ENCODE assay signal across 21 cellular contexts in the genomic region with DNA sequence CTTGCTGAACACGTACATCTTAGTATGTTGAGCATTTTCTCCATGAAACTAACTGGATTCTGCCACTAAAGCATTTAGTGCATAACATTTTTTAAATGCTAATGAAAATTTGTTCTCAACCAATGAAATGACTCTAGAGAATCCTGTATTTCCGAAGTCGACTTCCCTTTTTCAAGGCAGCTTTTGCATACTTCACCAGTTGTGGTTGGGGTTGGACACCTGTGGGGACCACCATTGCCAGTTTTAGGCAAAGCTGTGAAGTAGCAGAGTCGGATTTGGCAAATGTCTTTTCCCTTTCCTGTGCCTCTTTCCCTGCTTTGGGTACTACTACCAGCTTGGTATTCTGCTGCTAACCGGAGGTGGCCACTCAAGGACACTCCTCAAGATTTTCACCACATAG.
DNase-seq lines count a peak whose midpoint lies in the region; ATAC-seq and TF ChIP-seq lines count a peak whose summit lies in the region.
"Had no signal": no experiment of that assay in that cellular context is flagged by ENCODE, and none has a peak within 500 bp of the region (broad histone marks: within the 10 kb centered on the region; RNA-seq: fewer than 3 reads in every experiment).

No MANE protein-coding gene starts in this region.

- H3K9ac ChIP-seq in IMR-90 (ENCODE audit: low read depth, low read length): no peak overlapping the region
- no peak overlapping the region for H3K9ac ChIP-seq in SU-DHL-6 (ENCODE audit: low read length)
- H3K9ac ChIP-seq: SK-N-SH had no signal

- no peaks in the 10 kb centered on the region; the same call in 1 of the 2 replicates for H3K9me1 ChIP-seq in IMR-90 (ENCODE audit: insufficient read depth, low read length)

- no peaks in the 10 kb centered on the region for H3F3A ChIP-seq in SU-DHL-6 (ENCODE audit: insufficient read depth)

- no peaks in the 10 kb centered on the region for H3K79me2 ChIP-seq in SU-DHL-6 (ENCODE audit: insufficient read depth, low read length)

- peaks cover 0 to under 1% of the 10 kb centered on the region in 2 donors for H3K27me3 Mint-ChIP-seq in stimulated activated naive B cell treated with anti-CD40 and anti-IgM and Interleukin-4, amounts not matched to agents 10 μg/mL and 1 μg/mL and 100 μg/mL, for 72 hours

- no peaks in the 10 kb centered on the region for H4K20me1 ChIP-seq in IMR-90 (ENCODE audit: insufficient read depth, low read length)
- no peaks in the 10 kb centered on the region for H4K20me1 ChIP-seq in SU-DHL-6 (ENCODE audit: low read depth, low read length)

- H3K4me1 ChIP-seq in IMR-90 (ENCODE audit: control insufficient read depth, insufficient read depth, low read length): no peaks in the 10 kb centered on the region; the same call in 1 of the 2 replicates

- BruUV-seq in IMR-90 (replicated peaks; lab: Mats Ljungman, UMichigan): no TSS peak

- WGBS in IMR-90 (ENCODE audit: extremely low coverage in 2 of 2, insufficient read length in 1 of 2), 2 experiments: no CpG with 5 or more reads among the region's 5 CpGs

- CTCF ChIA-PET in IMR-90 (lab: Yijun Ruan, JAX): interaction anchor here (1.2 kb wide), 1 partner anchor 17 kb away, joined by 3 read pairs; no protein-coding TSS in a partner anchor

- dilution Hi-C loops in IMR-90 (cut with HindIII; ENCODE audit: low sequenced_read_pairs, unreplicated experiment): no loop called here

- ATAC-seq in IMR-90 (ENCODE audit: low read depth) (no peak), HG03196 (IDR thresholded peaks at IDR 0.05; ENCODE audit: unreplicated experiment) (no peak)
- ATAC-seq in stimulated activated naive B cell treated with anti-CD40 and anti-IgM and Interleukin-4, amounts not matched to agents 10 μg/mL and 1 μg/mL and 100 μg/mL, for 72 hours (replicated peaks): peak; percentile 39 to 45
- ATAC-seq: GM23338, HCT116 had no signal

- H2BK120ac ChIP-seq in IMR-90 (ENCODE audit: low read depth, low read length): peak overlapping the region; percentile 78

- H2AFZ ChIP-seq in IMR-90 (replicated peaks; ENCODE audit: low read length, poor library complexity) (no peak overlapping the region), SU-DHL-6 (ENCODE audit: low read depth, low read length, severe bottlenecking) (no peak overlapping the region)
- H2AFZ ChIP-seq: GM23338 had no signal

- no peak overlapping the region for H4K5ac ChIP-seq in IMR-90 (ENCODE audit: low read depth, low read length)

- peak overlapping the region; percentile 49 for H2BK20ac ChIP-seq in IMR-90 (ENCODE audit: low read depth, low read length)

- H3K27ac ChIP-seq in IMR-90 (ENCODE audit: insufficient read depth, low read length) (no peak overlapping the region), SU-DHL-6 (ENCODE audit: low read depth, low read length) (peak overlapping the region; percentile 41; the same call in 1 of the 2 replicates)

- H3K9me3 Mint-ChIP-seq in stimulated activated naive B cell treated with anti-CD40 and anti-IgM and Interleukin-4, amounts not matched to agents 10 μg/mL and 1 μg/mL and 100 μg/mL, for 72 hours: peaks cover 0 to 3% of the 10 kb centered on the region in 2 donors
- H3K9me3 Mint-ChIP-seq: GM23338 had no signal

- H3K9me3 ChIP-seq in IMR-90 (ENCODE audit: control insufficient read depth, insufficient read depth, low read length) (no peaks in the 10 kb centered on the region), SU-DHL-6 (ENCODE audit: insufficient read depth, low read length) (no peaks in the 10 kb centered on the region)
- H3K9me3 ChIP-seq: SK-N-SH had no signal

- H3K79me1 ChIP-seq in IMR-90 (ENCODE audit: low read depth in 1 of 2, low read length in 2 of 2): no peaks in the 10 kb centered on the region

- H2AK9ac ChIP-seq in IMR-90 (replicated peaks; ENCODE audit: low read depth, low read length, poor library complexity): peak overlapping the region; percentile 58

- H3K18ac ChIP-seq in IMR-90 (ENCODE audit: low read depth, low read length): peak overlapping the region; percentile 35; the same call in 1 of the 2 replicates

- peak overlapping the region; percentile 80 for H2AK5ac ChIP-seq in IMR-90 (ENCODE audit: low read depth, low read length)

- DNase-seq in NOMO-1 treated with DMSO at 0.1 percent for 48 hours (lab: John Stamatoyannopoulos, UW; ENCODE audit: unreplicated experiment) (peak; percentile 27), NOMO-1 (lab: John Stamatoyannopoulos, UW; ENCODE audit: unreplicated experiment in 2 of 2) (no peak), IMR-90 (no peak), hippocampal formation (lab: John Stamatoyannopoulos, UW) (no peak), posterior cingulate gyrus (no peak)
- DNase-seq in stimulated activated naive B cell treated with anti-CD40 and anti-IgM and Interleukin-4, amounts not matched to agents 10 μg/mL and 1 μg/mL and 100 μg/mL, for 72 hours: no peak
- DNase-seq: COR-L47, EL, KG1, NCI-H1105, NCI-H1694, NCI-H510A treated with DMSO at 0.1 percent for 48 hours, NCI-H82, SHP77, SK-N-SH, T-helper 1 cell had no signal

- no peak for TF ChIP-seq POLR2A in IMR-90 (IDR thresholded peaks at IDR 0.05; ENCODE audit: low read depth, low read length)

- peak overlapping the region; percentile 64 for H3K4ac ChIP-seq in IMR-90 (ENCODE audit: low read depth, low read length)

- H3K27me3 ChIP-seq in IMR-90 (ENCODE audit: control insufficient read depth, insufficient read depth, low read length) (no peaks in the 10 kb centered on the region), SU-DHL-6 (ENCODE audit: low read length) (no peaks in the 10 kb centered on the region)

- POLR2A ChIA-PET in IMR-90 (lab: Charles Lee; ENCODE audit: unreplicated experiment): no interaction called here

- H3K27ac Mint-ChIP-seq in stimulated activated naive B cell treated with anti-CD40 and anti-IgM and Interleukin-4, amounts not matched to agents 10 μg/mL and 1 μg/mL and 100 μg/mL, for 72 hours: no peak overlapping the region
- H3K27ac Mint-ChIP-seq: CD14-positive monocyte, GM23338 had no signal

- H3K4me2 ChIP-seq in IMR-90 (ENCODE audit: low read depth, low read length) (no peak overlapping the region), SU-DHL-6 (ENCODE audit: low read depth, low read length, poor library complexity, severe bottlenecking) (no peak overlapping the region)
- H3K4me2 ChIP-seq: GM23338 had no signal

- H3K56ac ChIP-seq in IMR-90 (ENCODE audit: extremely low read depth, insufficient read depth, low read length): no peak overlapping the region

- H3K9me2 ChIP-seq in SU-DHL-6 (replicated peaks; ENCODE audit: insufficient read depth, low read length): no peaks in the 10 kb centered on the region
- H3K9me2 ChIP-seq: SK-N-SH had no signal

- peaks cover 15 to 28% of the 10 kb centered on the region in 2 donors for H3K4me1 Mint-ChIP-seq in stimulated activated naive B cell treated with anti-CD40 and anti-IgM and Interleukin-4, amounts not matched to agents 10 μg/mL and 1 μg/mL and 100 μg/mL, for 72 hours

- in situ Hi-C loops in IMR-90 (cut with MboI; ENCODE audit: low sequenced_read_pairs): no loop called here

- intact Hi-C loops in IMR-90 (cut with micrococcal nuclease) (loop anchor here (5.0 to 10.0 kb wide), 2 partner anchors 232 to 1395 kb away; no protein-coding TSS in a partner anchor), posterior cingulate gyrus (cut with DNase I) (loop anchor here (10.0 kb wide), 2 partner anchors 495 to 1395 kb away; no protein-coding TSS in a partner anchor)

- no peaks in the 10 kb centered on the region for H3K36me3 Mint-ChIP-seq in stimulated activated naive B cell treated with anti-CD40 and anti-IgM and Interleukin-4, amounts not matched to agents 10 μg/mL and 1 μg/mL and 100 μg/mL, for 72 hours
- H3K36me3 Mint-ChIP-seq: CD14-positive monocyte had no signal

- TF ChIP-seq CTCF in IMR-90 (conservative IDR thresholded peaks at IDR 0.05; ENCODE audit: low read depth, low read length): no peak
- TF ChIP-seq CTCF in SU-DHL-6 (IDR thresholded peaks at IDR 0.05; ENCODE audit: insufficient read depth, low read length, poor library complexity, severe bottlenecking): no peak

- H2BK15ac ChIP-seq in IMR-90 (ENCODE audit: low read depth, low read length): peak overlapping the region; percentile 95; the same call in 2 of the 3 replicates

- no peak overlapping the region for H2BK5ac ChIP-seq in IMR-90 (ENCODE audit: low read depth, low read length, poor library complexity, severe bottlenecking)

- no peak overlapping the region for H3K23ac ChIP-seq in IMR-90 (ENCODE audit: low read depth, low read length)

- H3K4me3 ChIP-seq in IMR-90 (ENCODE audit: insufficient read depth, low read depth, low read length): no peak overlapping the region
- no peak overlapping the region for H3K4me3 ChIP-seq in SU-DHL-6 (ENCODE audit: insufficient read depth, low read length, poor library complexity, severe bottlenecking)
- H3K4me3 ChIP-seq: GM23338 had no signal

- peak overlapping the region in 1 of 2 experiments; percentile 62; a peak in 1 of 4 replicates for H4K8ac ChIP-seq in IMR-90 (ENCODE audit: low read depth in 2 of 2, low read length in 2 of 2)

- TF ChIP-seq RAD21 in IMR-90 (IDR thresholded peaks at IDR 0.05; ENCODE audit: low read length): no peak

- no peaks in the 10 kb centered on the region for H3K36me3 ChIP-seq in IMR-90 (ENCODE audit: control insufficient read depth, insufficient read depth, low read length)
- H3K36me3 ChIP-seq in SU-DHL-6 (ENCODE audit: low read length): no peaks in the 10 kb centered on the region

- no peak overlapping the region for H3K4me3 Mint-ChIP-seq in stimulated activated naive B cell treated with anti-CD40 and anti-IgM and Interleukin-4, amounts not matched to agents 10 μg/mL and 1 μg/mL and 100 μg/mL, for 72 hours
- H3K4me3 Mint-ChIP-seq: CD14-positive monocyte, GM23338 had no signal

- H3K14ac ChIP-seq in IMR-90 (replicated peaks; ENCODE audit: low read depth, low read length): peak overlapping the region; percentile 73

- no peak overlapping the region; the same call in 1 of the 2 replicates for H4K91ac ChIP-seq in IMR-90 (ENCODE audit: insufficient read depth, low read depth, low read length)

TF ChIP-seq in IMR-90, 13 proteins besides CTCF, POLR2A, EP300 and RAD21 (continues in another document):
- TF ChIP-seq RCOR1 (IDR thresholded peaks at IDR 0.05; ENCODE audit: insufficient replicate concordance, low read length) (no peak), MAZ (IDR thresholded peaks at IDR 0.05; ENCODE audit: borderline replicate concordance, low read depth, low read length) (no peak), CEBPB (IDR thresholded peaks at IDR 0.05; ENCODE audit: low read depth, low read length) (no peak), MXI1 (IDR thresholded peaks at IDR 0.05; ENCODE audit: borderline replicate concordance, low read depth, low read length) (no peak), BHLHE40 (IDR thresholded peaks at IDR 0.05; ENCODE audit: low read depth, low read length) (no peak), SMC3 (IDR thresholded peaks at IDR 0.05; ENCODE audit: low read depth, low read length) (no peak)
- TF ChIP-seq, protein P1, sequence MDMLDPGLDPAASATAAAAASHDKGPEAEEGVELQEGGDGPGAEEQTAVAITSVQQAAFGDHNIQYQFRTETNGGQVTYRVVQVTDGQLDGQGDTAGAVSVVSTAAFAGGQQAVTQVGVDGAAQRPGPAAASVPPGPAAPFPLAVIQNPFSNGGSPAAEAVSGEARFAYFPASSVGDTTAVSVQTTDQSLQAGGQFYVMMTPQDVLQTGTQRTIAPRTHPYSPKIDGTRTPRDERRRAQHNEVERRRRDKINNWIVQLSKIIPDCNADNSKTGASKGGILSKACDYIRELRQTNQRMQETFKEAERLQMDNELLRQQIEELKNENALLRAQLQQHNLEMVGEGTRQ (IDR thresholded peaks at IDR 0.05; ENCODE audit: low read depth, low read length): no peak

Comparison
In these comparisons a context has a peak if more than half of its experiments do, and no peak if none do; other contexts are left out.
1. ATAC-seq: peak in stimulated activated naive B cell treated with anti-CD40 and anti-IgM and Interleukin-4, amounts not matched to agents 10 μg/mL and 1 μg/mL and 100 μg/mL, for 72 hours (2 of 2); none in IMR-90 (single experiment) and HG03196 (single experiment).